23 cellular contexts compared by ENCODE assay signal in the genomic region with DNA sequence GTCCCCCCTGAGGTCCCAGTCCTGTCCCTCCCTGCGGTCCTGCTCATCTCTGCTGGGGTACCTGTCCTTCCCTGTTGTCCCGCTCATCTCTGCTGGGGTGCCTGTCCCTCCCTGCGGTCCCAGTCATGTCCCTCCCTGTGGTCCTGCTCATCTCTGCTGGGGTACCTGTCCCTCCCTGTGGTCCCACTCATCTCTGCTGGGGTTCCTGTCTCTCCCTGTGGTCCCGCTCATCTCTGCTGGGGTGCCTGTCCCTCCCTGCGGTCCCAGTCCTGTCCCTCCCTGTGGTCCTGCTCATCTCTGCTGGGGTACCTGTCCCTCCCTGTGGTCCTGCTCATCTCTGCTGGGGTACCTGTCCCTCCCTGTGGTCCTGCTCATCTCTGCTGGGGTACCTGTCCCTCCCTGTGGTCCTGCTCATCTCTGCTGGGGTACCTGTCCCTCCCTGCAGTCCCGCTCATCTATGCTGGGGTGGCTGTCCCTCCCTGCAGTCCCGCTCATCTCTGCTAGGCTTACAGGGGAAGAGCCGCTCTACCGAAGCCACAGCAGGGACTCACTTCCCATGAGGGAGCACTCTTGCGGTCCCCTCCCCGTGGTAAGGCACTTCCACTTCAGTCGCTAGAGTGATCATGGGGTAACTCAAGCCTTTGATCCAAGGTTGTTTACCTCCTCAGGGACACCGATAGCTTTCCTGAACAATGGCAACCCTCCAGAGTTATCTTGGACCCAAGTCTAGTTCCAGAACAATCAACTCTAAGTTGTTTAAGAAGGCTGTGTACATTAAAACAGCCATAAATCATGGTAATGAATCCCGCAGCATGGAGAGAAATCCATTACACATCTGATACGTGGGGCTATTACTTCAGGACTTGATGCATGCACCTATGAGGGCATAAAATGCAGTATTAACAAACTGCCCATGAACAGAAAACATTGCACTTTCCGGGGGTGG. TPM values are rescaled to one million over a fixed set of nuclear protein-coding genes. Genes with fewer than 3 reads are reported as not detected.
"Had no signal": no experiment of that assay in that cellular context is flagged by ENCODE, and none has a peak within 500 bp of the region (broad histone marks: within the 10 kb centered on the region; RNA-seq: fewer than 3 reads in every experiment).

No MANE protein-coding gene starts in this region.

- ATAC-seq: body of pancreas; heart left ventricle; left colon; sciatic nerve; stimulated activated naive B cell treated with anti-CD40 and anti-IgM and Interleukin-4, amounts not matched to agents 10 μg/mL and 1 μg/mL and 100 μg/mL, for 72 hours had no signal

- H3K36me3 ChIP-seq: cardiac muscle cell, heart left ventricle, thoracic aorta, upper lobe of left lung had no signal

- H3K27me3 ChIP-seq: body of pancreas, cardiac muscle cell, upper lobe of left lung had no signal

- FAIRE-seq: keratinocyte had no signal

- DNase-seq: activated CD4-positive, alpha-beta T cell treated with anti-CD3 and anti-CD28 coated beads for 1 hour; activated gamma-delta T cell treated with Interleukin-2 at 50 U/mL for 16 hours; activated T-cell treated with anti-CD3 and anti-CD28 coated beads, Interleukin-2, amount 50 U/mL, for 1 hour; body of pancreas; cortex of kidney; endodermal cell; heart left ventricle; left colon; occipital lobe; stimulated activated CD4-positive, alpha-beta T cell treated with anti-CD3 and anti-CD28 coated beads, Interleukin-2, amount 100 ng/mL, for 48 hours; stimulated activated CD8-positive, alpha-beta memory T cell treated with anti-CD3 and anti-CD28 coated beads, Interleukin-4, amount 100 ng/mL, for 48 hours; stimulated activated naive B cell treated with anti-CD40 and anti-IgM and Interleukin-4, amounts not matched to agents 10 μg/mL and 1 μg/mL and 100 μg/mL, for 72 hours; T-helper 9 cell had no signal

- H3K4me1 ChIP-seq: body of pancreas, heart left ventricle, upper lobe of left lung had no signal

- H3K4me2 ChIP-seq: smooth muscle cell had no signal

- H3K27ac ChIP-seq: body of pancreas, cardiac muscle cell, epithelial cell of prostate, heart left ventricle, thoracic aorta, upper lobe of left lung had no signal

- H3K4me3 ChIP-seq: body of pancreas, cardiac muscle cell, heart left ventricle, smooth muscle cell, thoracic aorta, upper lobe of left lung had no signal

RNA-seq across cellular contexts. Expression of gene MNX1, which starts 46.8 kb away (rescaled TPM):
- total RNA-seq: cerebellum, fibroblast of villous mesenchyme, heart left ventricle, mononuclear cell, occipital lobe, sciatic nerve, smooth muscle cell, thoracic aorta had no signal
- polyA plus RNA-seq: heart left ventricle, keratinocyte, smooth muscle cell had no signal
